1 cellular context compared by ENCODE assay signal in genomic region chr17:49515196-49515770, GRCh38.
TF ChIP-seq lines count a peak whose summit lies in the region.

No MANE protein-coding gene starts in this region.

TF ChIP-seq in H1, 55 proteins besides CTCF, POLR2A, EP300 and RAD21:
- TF ChIP-seq SIN3A (conservative IDR thresholded peaks at IDR 0.05 in 1 of 2, IDR thresholded peaks at IDR 0.05 in 1 of 2; ENCODE audit: low read depth in 1 of 2, low read length in 2 of 2) (0 out of 4 replicates have a peak, but pooled peaks of 1 of the 2 experiments have one; percentile 54), HDAC6 (IDR thresholded peaks at IDR 0.05; ENCODE audit: low read depth, low read length) (no peak), RNF2 (IDR thresholded peaks at IDR 0.05; ENCODE audit: borderline replicate concordance, low read depth, low read length, missing control alignments, poor library complexity, severe bottlenecking) (no peak), CHD1 (IDR thresholded peaks at IDR 0.05; ENCODE audit: low read depth, low read length) (no peak), MAX (IDR thresholded peaks at IDR 0.05) (peak; percentile 51; the same call in 1 of the 2 replicates), TCF12 (IDR thresholded peaks at IDR 0.05; ENCODE audit: low read depth, low read length) (0 out of 2 replicates have a peak, but pooled peaks have one; percentile 20), HDAC2 (IDR thresholded peaks at IDR 0.05; ENCODE audit: borderline replicate concordance in 1 of 2, low read depth in 2 of 2, low read length in 2 of 2) (0 out of 4 replicates have a peak, but pooled peaks of 1 of the 2 experiments have one; percentile 26), CTBP2 (IDR thresholded peaks at IDR 0.05; ENCODE audit: borderline replicate concordance, insufficient read depth, insufficient read length, low read length) (no peak), ASH2L (IDR thresholded peaks at IDR 0.05; ENCODE audit: low read length) (peak; percentile 24), GABPA (IDR thresholded peaks at IDR 0.05; ENCODE audit: borderline replicate concordance, insufficient read depth, low read length) (no peak), BRCA1 (IDR thresholded peaks at IDR 0.05; ENCODE audit: low read depth, low read length) (no peak), TBP (IDR thresholded peaks at IDR 0.05; ENCODE audit: low read depth, low read length) (peak; percentile 53; the same call in 1 of the 2 replicates)
